ENCODE assay signal across 1 cellular context in genomic region chr7:32668387-32669097, GRCh38.
TF ChIP-seq lines count a peak whose summit lies in the region.
"Not testable (repeated sequence)": the region's sequence is repeated elsewhere in the genome, so short reads cannot be mapped to it uniquely, and the experiment has no call there.

No MANE protein-coding gene starts in this region.

TF ChIP-seq in K562, 482 proteins besides CTCF, POLR2A, EP300 and RAD21 (continued from another document):
- TF ChIP-seq RCOR1 (IDR thresholded peaks at IDR 0.05; ENCODE audit: borderline replicate concordance in 1 of 2, low read depth in 2 of 2, low read length in 2 of 2) = peak in 1 of 2 experiments; percentile 33; a peak in 1 of 4 replicates
- peak; percentile 55; the same call in 1 of the 2 replicates for TF ChIP-seq ZNF584 (CRISPR knock-in tag; IDR thresholded peaks at IDR 0.05; ENCODE audit: low read depth)
- 0 out of 2 replicates have a peak, but pooled peaks have one; percentile 14 for TF ChIP-seq CREM (IDR thresholded peaks at IDR 0.05; ENCODE audit: low read depth)
- peak; percentile 49; the same call in 1 of the 2 replicates for TF ChIP-seq CREB3 (tag; conservative IDR thresholded peaks at IDR 0.05; ENCODE audit: low read depth)
- TF ChIP-seq ZNF395 (CRISPR knock-in tag; IDR thresholded peaks at IDR 0.05) = 0 out of 2 replicates have a peak, but pooled peaks have one; percentile 33
- TF ChIP-seq CTBP1 (IDR thresholded peaks at IDR 0.05; ENCODE audit: borderline replicate concordance) = 0 out of 2 replicates have a peak, but pooled peaks have one; percentile 38
- TF ChIP-seq TEAD4 (IDR thresholded peaks at IDR 0.05; ENCODE audit: low read length) = 0 out of 2 replicates have a peak, but pooled peaks have one; percentile 26
- not testable (repeated sequence) for TF ChIP-seq TEAD4 (CRISPR knock-in tag; IDR thresholded peaks at IDR 0.05; ENCODE audit: borderline replicate concordance)
